ENCODE assay signal across 8 cellular contexts in genomic region chr12:62603061-62603810, GRCh38.
DNase-seq lines count a peak whose midpoint lies in the region; ATAC-seq and TF ChIP-seq lines count a peak whose summit lies in the region.

No MANE protein-coding gene starts in this region.

- H3K36me3 Mint-ChIP-seq in dendritic cell treated with granulocyte-macrophage colony-stimulating factor and Interleukin-4, amounts not matched to agents 40 ng/mL and 50 ng/mL, for 4 days (ENCODE audit: low read depth), result peaks cover 30% of the 10 kb centered on the region

- H3K9me3 Mint-ChIP-seq in dendritic cell treated with granulocyte-macrophage colony-stimulating factor and Interleukin-4, amounts not matched to agents 40 ng/mL and 50 ng/mL, for 4 days, result no peaks in the 10 kb centered on the region

- TF ChIP-seq CTCF in BE2C (IDR thresholded peaks at IDR 0.05; ENCODE audit: low read depth, low read length) (peak; percentile 21; the same call in 1 of the 2 replicates), right lobe of liver (IDR thresholded peaks at IDR 0.05) (peak; percentile 41 to 64 (median 55))

- ATAC-seq in GM19025 (IDR thresholded peaks at IDR 0.05; ENCODE audit: low read depth, unreplicated experiment), result peak; percentile 66
- peak; percentile 75 for ATAC-seq in HG03280 (IDR thresholded peaks at IDR 0.05; ENCODE audit: unreplicated experiment)
- ATAC-seq in right lobe of liver, result peak; percentile 84 to 95 (median 90)

- peak overlapping the region; percentile 96 for H3K4me3 Mint-ChIP-seq in dendritic cell treated with granulocyte-macrophage colony-stimulating factor and Interleukin-4, amounts not matched to agents 40 ng/mL and 50 ng/mL, for 4 days

- H3K4me1 Mint-ChIP-seq in dendritic cell treated with granulocyte-macrophage colony-stimulating factor and Interleukin-4, amounts not matched to agents 40 ng/mL and 50 ng/mL, for 4 days (ENCODE audit: low read depth), result peaks cover 30% of the 10 kb centered on the region

- no peaks in the 10 kb centered on the region for H3K27me3 Mint-ChIP-seq in dendritic cell treated with granulocyte-macrophage colony-stimulating factor and Interleukin-4, amounts not matched to agents 40 ng/mL and 50 ng/mL, for 4 days

- H3K4me1 ChIP-seq in BE2C, result peaks cover 3% of the 10 kb centered on the region
- peaks cover 0 to 6% (median 3%) of the 10 kb centered on the region in 4 donors for H3K4me1 ChIP-seq in right lobe of liver

- DNase-seq in BE2C (peak; percentile 91), NCI-H446 treated with DMSO at 0.1 percent for 48 hours (lab: John Stamatoyannopoulos, UW) (peak; percentile 76), right lobe of liver (peak; percentile 92 to 94 (median 93))
- peak; percentile 76 for DNase-seq in activated CD4-positive, alpha-beta T cell treated with anti-CD3 and anti-CD28 coated beads, Interleukin-2, amount 50 U/mL, for 1 hour
- DNase-seq in stimulated activated CD4-positive, alpha-beta T cell treated with anti-CD3 and anti-CD28 coated beads, Interleukin-4, amount 100 ng/mL, for 24 hours, result peak; percentile 79

- H3K36me3 ChIP-seq in BE2C, result no peaks in the 10 kb centered on the region
- H3K36me3 ChIP-seq in right lobe of liver, result no peaks in the 10 kb centered on the region

- intact Hi-C loops in dendritic cell treated with granulocyte-macrophage colony-stimulating factor and Interleukin-4, amounts not matched to agents 40 ng/mL and 50 ng/mL, for 4 days (cut with micrococcal nuclease), result loop anchor here (5.0 to 10.0 kb wide), 4 partner anchors 122 to 329 kb away; partner anchors contain the start of gene MON2
- intact Hi-C loops in right lobe of liver (cut with DNase I), result no loop called here

- H3K4me3 ChIP-seq in BE2C (ENCODE audit: low read depth, low read length), result peak overlapping the region; percentile 91
- H3K4me3 ChIP-seq in right lobe of liver, result peak overlapping the region; percentile 66 to 82 (median 76)

- H3K9me3 ChIP-seq in BE2C (no peaks in the 10 kb centered on the region), right lobe of liver (no peaks in the 10 kb centered on the region)

- no peaks in the 10 kb centered on the region for H3K27me3 ChIP-seq in BE2C
- H3K27me3 ChIP-seq in right lobe of liver, result no peaks in the 10 kb centered on the region

- H3K27ac ChIP-seq in right lobe of liver, result peak overlapping the region; percentile 97 to 100 (median 99)

- TF ChIP-seq POLR2A in right lobe of liver (IDR thresholded peaks at IDR 0.05), result peak; percentile 82

- 2% methylated on average over 9 of the region's 94 CpGs for WGBS in right lobe of liver (ENCODE audit: insufficient coverage, low coverage, low lambda C conversion rate, missing lambda C conversion rate)

- peak overlapping the region; percentile 100 for H3K27ac Mint-ChIP-seq in dendritic cell treated with granulocyte-macrophage colony-stimulating factor and Interleukin-4, amounts not matched to agents 40 ng/mL and 50 ng/mL, for 4 days

Comparison
In these comparisons a context has a peak if more than half of its experiments do, and no peak if none do; other contexts are left out.
1. Peak in every context shown above with its lines: DNase-seq, ATAC-seq, H3K4me3 ChIP-seq and H3K27ac ChIP-seq.